Comparison of ENCODE assay signal across 1 cellular context in the genomic region with DNA sequence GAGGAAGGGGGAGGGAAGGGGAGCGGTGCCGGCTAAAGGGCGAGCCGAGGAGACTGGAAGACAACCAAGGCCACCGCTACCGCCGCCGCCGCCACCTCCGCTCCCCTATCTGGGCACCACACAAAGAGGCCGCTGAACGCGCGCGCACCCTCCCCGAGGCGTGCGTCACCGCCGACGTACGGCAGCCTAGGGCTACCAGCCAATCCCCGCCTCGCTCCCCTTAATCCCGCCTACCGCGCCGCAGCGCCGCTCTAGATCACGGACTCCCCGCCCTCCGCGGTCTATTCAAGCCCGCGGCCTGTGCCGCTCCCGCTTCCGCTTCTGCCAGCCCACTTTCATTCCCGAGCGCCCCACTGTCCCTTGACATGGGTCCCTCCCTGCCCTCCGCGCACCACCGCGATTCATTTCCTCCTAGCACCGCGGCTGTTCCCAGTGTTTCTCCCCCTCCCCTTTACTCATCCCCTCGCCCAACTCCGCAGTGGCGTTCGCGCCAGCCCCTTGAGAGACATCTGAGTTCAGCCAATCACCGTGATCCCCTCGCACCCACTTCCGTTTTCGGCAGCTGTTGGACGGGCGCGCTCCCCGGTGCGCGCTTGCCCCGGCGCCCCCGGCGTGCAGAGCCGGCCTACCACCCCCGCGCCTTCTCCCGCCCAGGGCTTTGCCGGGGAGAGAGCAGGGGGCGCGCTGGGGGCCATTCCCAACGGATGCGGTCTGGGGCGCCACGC.
A peak's percentile ranks its signal among the peaks of the same experiment; 100 is the strongest.
TF ChIP-seq lines count a peak whose summit lies in the region.

A gene (minus strand): TSS at position 128 of the 725 bp plus-strand sequence. CDS start 297 bp downstream, outside the sequence.

TF ChIP-seq in HepG2, 621 proteins besides CTCF, POLR2A, EP300 and RAD21 (continued from another document and continues in another):
- TF ChIP-seq, protein P1, sequence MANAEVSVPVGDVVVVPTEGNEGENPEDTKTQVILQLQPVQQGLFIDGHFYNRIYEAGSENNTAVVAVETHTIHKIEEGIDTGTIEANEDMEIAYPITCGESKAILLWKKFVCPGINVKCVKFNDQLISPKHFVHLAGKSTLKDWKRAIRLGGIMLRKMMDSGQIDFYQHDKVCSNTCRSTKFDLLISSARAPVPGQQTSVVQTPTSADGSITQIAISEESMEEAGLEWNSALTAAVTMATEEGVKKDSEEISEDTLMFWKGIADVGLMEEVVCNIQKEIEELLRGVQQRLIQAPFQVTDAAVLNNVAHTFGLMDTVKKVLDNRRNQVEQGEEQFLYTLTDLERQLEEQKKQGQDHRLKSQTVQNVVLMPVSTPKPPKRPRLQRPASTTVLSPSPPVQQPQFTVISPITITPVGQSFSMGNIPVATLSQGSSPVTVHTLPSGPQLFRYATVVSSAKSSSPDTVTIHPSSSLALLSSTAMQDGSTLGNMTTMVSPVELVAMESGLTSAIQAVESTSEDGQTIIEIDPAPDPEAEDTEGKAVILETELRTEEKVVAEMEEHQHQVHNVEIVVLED (CRISPR knock-in tag; IDR thresholded peaks at IDR 0.05; ENCODE audit: borderline replicate concordance) = peak; percentile 98
- TF ChIP-seq, protein P2, sequence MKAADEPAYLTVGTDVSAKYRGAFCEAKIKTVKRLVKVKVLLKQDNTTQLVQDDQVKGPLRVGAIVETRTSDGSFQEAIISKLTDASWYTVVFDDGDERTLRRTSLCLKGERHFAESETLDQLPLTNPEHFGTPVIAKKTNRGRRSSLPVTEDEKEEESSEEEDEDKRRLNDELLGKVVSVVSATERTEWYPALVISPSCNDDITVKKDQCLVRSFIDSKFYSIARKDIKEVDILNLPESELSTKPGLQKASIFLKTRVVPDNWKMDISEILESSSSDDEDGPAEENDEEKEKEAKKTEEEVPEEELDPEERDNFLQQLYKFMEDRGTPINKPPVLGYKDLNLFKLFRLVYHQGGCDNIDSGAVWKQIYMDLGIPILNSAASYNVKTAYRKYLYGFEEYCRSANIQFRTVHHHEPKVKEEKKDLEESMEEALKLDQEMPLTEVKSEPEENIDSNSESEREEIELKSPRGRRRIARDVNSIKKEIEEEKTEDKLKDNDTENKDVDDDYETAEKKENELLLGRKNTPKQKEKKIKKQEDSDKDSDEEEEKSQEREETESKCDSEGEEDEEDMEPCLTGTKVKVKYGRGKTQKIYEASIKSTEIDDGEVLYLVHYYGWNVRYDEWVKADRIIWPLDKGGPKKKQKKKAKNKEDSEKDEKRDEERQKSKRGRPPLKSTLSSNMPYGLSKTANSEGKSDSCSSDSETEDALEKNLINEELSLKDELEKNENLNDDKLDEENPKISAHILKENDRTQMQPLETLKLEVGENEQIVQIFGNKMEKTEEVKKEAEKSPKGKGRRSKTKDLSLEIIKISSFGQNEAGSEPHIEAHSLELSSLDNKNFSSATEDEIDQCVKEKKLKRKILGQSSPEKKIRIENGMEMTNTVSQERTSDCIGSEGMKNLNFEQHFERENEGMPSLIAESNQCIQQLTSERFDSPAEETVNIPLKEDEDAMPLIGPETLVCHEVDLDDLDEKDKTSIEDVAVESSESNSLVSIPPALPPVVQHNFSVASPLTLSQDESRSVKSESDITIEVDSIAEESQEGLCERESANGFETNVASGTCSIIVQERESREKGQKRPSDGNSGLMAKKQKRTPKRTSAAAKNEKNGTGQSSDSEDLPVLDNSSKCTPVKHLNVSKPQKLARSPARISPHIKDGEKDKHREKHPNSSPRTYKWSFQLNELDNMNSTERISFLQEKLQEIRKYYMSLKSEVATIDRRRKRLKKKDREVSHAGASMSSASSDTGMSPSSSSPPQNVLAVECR (CRISPR knock-in tag; IDR thresholded peaks at IDR 0.05; ENCODE audit: borderline replicate concordance) = peak; percentile 85; the same call in 1 of the 2 replicates
- TF ChIP-seq, protein P3, sequence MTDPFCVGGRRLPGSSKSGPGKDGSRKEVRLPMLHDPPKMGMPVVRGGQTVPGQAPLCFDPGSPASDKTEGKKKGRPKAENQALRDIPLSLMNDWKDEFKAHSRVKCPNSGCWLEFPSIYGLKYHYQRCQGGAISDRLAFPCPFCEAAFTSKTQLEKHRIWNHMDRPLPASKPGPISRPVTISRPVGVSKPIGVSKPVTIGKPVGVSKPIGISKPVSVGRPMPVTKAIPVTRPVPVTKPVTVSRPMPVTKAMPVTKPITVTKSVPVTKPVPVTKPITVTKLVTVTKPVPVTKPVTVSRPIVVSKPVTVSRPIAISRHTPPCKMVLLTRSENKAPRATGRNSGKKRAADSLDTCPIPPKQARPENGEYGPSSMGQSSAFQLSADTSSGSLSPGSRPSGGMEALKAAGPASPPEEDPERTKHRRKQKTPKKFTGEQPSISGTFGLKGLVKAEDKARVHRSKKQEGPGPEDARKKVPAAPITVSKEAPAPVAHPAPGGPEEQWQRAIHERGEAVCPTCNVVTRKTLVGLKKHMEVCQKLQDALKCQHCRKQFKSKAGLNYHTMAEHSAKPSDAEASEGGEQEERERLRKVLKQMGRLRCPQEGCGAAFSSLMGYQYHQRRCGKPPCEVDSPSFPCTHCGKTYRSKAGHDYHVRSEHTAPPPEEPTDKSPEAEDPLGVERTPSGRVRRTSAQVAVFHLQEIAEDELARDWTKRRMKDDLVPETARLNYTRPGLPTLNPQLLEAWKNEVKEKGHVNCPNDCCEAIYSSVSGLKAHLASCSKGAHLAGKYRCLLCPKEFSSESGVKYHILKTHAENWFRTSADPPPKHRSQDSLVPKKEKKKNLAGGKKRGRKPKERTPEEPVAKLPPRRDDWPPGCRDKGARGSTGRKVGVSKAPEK (CRISPR knock-in tag; IDR thresholded peaks at IDR 0.05; ENCODE audit: borderline replicate concordance) = no peak
- TF ChIP-seq MYC (CRISPR knock-in tag; IDR thresholded peaks at IDR 0.05; ENCODE audit: borderline replicate concordance) (peak; percentile 86; the same call in 1 of the 2 replicates), PITX1 (CRISPR knock-in tag; IDR thresholded peaks at IDR 0.05) (peak; percentile 85), MED8 (CRISPR knock-in tag; IDR thresholded peaks at IDR 0.05; ENCODE audit: insufficient replicate concordance) (peak; percentile 49), KLF15 (CRISPR knock-in tag; IDR thresholded peaks at IDR 0.05; ENCODE audit: borderline replicate concordance) (0 out of 2 replicates have a peak, but pooled peaks have one; percentile 40), HDAC6 (IDR thresholded peaks at IDR 0.05; ENCODE audit: low read depth, low read length) (no peak), NKX3-1 (CRISPR knock-in tag; IDR thresholded peaks at IDR 0.05) (no peak), POLR2AphosphoS5 (IDR thresholded peaks at IDR 0.05; ENCODE audit: low read depth, low read length) (peak; percentile 81), DMAP1 (CRISPR knock-in tag; IDR thresholded peaks at IDR 0.05) (peak; percentile 91), CREM (IDR thresholded peaks at IDR 0.05) (peak; percentile 82), CREM (CRISPR knock-in tag; IDR thresholded peaks at IDR 0.05) (no peak), ELF1 (CRISPR knock-in tag; IDR thresholded peaks at IDR 0.05) (peak; percentile 85), ETV5 (CRISPR knock-in tag; IDR thresholded peaks at IDR 0.05; ENCODE audit: borderline replicate concordance) (peak; percentile 56), FOXA3 (CRISPR knock-in tag; IDR thresholded peaks at IDR 0.05) (peak; percentile 5), PLRG1 (conservative IDR thresholded peaks at IDR 0.05) (no peak), HOXA3 (CRISPR knock-in tag; IDR thresholded peaks at IDR 0.05) (peak; percentile 83), KAT7 (CRISPR knock-in tag; IDR thresholded peaks at IDR 0.05; ENCODE audit: borderline replicate concordance) (peak; percentile 42; the same call in 1 of the 2 replicates), ZBTB7A (CRISPR knock-in tag; IDR thresholded peaks at IDR 0.05) (peak; percentile 75; the same call in 1 of the 2 replicates), ZNF674 (CRISPR knock-in tag; IDR thresholded peaks at IDR 0.05; ENCODE audit: low read depth) (peak; percentile 57; the same call in 1 of the 2 replicates), GTF3A (CRISPR knock-in tag; conservative IDR thresholded peaks at IDR 0.05) (peak; percentile 94; the same call in 1 of the 2 replicates), PRMT3 (CRISPR knock-in tag; IDR thresholded peaks at IDR 0.05; ENCODE audit: borderline replicate concordance, low read depth) (no peak), SSRP1 (CRISPR knock-in tag; IDR thresholded peaks at IDR 0.05) (no peak), ZNF33B (CRISPR knock-in tag; IDR thresholded peaks at IDR 0.05) (peak; percentile 90), FOXM1 (CRISPR knock-in tag; IDR thresholded peaks at IDR 0.05) (no peak), SP1 (IDR thresholded peaks at IDR 0.05) (no peak), SP1 (CRISPR knock-in tag; IDR thresholded peaks at IDR 0.05) (peak; percentile 48), PPARG (CRISPR knock-in tag; conservative IDR thresholded peaks at IDR 0.05) (no peak), ZNF253 (CRISPR knock-in tag; IDR thresholded peaks at IDR 0.05; ENCODE audit: borderline replicate concordance) (peak; percentile 27; the same call in 1 of the 2 replicates), ZNF350 (CRISPR knock-in tag; IDR thresholded peaks at IDR 0.05; ENCODE audit: borderline replicate concordance, low read depth) (peak; percentile 69; the same call in 1 of the 2 replicates), ESRRA (CRISPR knock-in tag; IDR thresholded peaks at IDR 0.05; ENCODE audit: low read depth) (no peak), ZSCAN29 (CRISPR knock-in tag; conservative IDR thresholded peaks at IDR 0.05) (peak; percentile 88; the same call in 1 of the 2 replicates)
- TF ChIP-seq, protein P4, sequence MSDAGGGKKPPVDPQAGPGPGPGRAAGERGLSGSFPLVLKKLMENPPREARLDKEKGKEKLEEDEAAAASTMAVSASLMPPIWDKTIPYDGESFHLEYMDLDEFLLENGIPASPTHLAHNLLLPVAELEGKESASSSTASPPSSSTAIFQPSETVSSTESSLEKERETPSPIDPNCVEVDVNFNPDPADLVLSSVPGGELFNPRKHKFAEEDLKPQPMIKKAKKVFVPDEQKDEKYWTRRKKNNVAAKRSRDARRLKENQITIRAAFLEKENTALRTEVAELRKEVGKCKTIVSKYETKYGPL (CRISPR knock-in tag; IDR thresholded peaks at IDR 0.05) = 0 out of 2 replicates have a peak, but pooled peaks have one; percentile 7
- TF ChIP-seq, protein P5, sequence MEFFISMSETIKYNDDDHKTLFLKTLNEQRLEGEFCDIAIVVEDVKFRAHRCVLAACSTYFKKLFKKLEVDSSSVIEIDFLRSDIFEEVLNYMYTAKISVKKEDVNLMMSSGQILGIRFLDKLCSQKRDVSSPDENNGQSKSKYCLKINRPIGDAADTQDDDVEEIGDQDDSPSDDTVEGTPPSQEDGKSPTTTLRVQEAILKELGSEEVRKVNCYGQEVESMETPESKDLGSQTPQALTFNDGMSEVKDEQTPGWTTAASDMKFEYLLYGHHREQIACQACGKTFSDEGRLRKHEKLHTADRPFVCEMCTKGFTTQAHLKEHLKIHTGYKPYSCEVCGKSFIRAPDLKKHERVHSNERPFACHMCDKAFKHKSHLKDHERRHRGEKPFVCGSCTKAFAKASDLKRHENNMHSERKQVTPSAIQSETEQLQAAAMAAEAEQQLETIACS (CRISPR knock-in tag; IDR thresholded peaks at IDR 0.05) = peak; percentile 95
- TF ChIP-seq, protein P6, sequence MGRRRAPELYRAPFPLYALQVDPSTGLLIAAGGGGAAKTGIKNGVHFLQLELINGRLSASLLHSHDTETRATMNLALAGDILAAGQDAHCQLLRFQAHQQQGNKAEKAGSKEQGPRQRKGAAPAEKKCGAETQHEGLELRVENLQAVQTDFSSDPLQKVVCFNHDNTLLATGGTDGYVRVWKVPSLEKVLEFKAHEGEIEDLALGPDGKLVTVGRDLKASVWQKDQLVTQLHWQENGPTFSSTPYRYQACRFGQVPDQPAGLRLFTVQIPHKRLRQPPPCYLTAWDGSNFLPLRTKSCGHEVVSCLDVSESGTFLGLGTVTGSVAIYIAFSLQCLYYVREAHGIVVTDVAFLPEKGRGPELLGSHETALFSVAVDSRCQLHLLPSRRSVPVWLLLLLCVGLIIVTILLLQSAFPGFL (CRISPR knock-in tag; IDR thresholded peaks at IDR 0.05) = no peak
- TF ChIP-seq, protein P7, sequence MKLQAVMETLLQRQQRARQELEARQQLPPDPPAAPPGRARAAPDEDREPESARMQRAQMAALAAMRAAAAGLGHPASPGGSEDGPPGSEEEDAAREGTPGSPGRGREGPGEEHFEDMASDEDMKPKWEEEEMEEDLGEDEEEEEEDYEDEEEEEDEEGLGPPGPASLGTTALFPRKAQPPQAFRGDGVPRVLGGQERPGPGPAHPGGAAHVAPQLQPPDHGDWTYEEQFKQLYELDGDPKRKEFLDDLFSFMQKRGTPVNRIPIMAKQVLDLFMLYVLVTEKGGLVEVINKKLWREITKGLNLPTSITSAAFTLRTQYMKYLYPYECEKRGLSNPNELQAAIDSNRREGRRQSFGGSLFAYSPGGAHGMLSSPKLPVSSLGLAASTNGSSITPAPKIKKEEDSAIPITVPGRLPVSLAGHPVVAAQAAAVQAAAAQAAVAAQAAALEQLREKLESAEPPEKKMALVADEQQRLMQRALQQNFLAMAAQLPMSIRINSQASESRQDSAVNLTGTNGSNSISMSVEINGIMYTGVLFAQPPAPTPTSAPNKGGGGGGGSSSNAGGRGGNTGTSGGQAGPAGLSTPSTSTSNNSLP (IDR thresholded peaks at IDR 0.05; ENCODE audit: low read depth, low read length) = peak; percentile 27; the same call in 1 of the 2 replicates
- TF ChIP-seq, protein P8, sequence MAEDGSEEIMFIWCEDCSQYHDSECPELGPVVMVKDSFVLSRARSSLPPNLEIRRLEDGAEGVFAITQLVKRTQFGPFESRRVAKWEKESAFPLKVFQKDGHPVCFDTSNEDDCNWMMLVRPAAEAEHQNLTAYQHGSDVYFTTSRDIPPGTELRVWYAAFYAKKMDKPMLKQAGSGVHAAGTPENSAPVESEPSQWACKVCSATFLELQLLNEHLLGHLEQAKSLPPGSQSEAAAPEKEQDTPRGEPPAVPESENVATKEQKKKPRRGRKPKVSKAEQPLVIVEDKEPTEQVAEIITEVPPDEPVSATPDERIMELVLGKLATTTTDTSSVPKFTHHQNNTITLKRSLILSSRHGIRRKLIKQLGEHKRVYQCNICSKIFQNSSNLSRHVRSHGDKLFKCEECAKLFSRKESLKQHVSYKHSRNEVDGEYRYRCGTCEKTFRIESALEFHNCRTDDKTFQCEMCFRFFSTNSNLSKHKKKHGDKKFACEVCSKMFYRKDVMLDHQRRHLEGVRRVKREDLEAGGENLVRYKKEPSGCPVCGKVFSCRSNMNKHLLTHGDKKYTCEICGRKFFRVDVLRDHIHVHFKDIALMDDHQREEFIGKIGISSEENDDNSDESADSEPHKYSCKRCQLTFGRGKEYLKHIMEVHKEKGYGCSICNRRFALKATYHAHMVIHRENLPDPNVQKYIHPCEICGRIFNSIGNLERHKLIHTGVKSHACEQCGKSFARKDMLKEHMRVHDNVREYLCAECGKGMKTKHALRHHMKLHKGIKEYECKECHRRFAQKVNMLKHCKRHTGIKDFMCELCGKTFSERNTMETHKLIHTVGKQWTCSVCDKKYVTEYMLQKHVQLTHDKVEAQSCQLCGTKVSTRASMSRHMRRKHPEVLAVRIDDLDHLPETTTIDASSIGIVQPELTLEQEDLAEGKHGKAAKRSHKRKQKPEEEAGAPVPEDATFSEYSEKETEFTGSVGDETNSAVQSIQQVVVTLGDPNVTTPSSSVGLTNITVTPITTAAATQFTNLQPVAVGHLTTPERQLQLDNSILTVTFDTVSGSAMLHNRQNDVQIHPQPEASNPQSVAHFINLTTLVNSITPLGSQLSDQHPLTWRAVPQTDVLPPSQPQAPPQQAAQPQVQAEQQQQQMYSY (CRISPR knock-in tag; IDR thresholded peaks at IDR 0.05) = no peak
